11 cellular contexts compared by ENCODE assay signal in the genomic region with DNA sequence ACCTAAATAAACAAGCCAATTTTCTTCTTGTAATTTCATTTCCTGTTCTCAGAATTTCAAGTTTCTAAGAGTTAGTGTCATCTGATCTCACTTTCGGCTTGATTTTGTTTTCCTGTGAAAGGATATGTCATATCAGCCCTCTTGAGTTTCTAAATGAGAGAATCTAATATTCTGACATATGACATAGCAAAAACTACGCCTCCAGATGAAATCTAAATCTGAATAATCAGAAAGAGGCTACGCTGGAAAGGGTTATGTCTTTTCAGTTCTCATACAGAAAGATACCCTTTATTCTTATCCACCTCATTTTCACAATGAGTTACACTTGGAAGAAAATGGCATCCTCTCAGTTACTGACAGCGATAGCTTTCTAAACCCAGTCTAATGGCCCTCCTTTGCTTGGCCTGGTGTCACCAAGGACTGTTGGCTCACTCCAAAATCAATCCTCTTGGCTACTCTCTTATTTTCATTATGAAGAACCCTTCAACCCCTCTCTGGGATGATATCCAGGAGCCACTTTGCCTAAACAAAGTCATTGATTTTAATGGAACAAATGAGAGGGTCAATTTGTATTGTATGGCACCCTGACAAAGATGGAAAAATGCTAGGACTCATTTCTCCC.
DNase-seq lines count a peak whose midpoint lies in the region; ATAC-seq and TF ChIP-seq lines count a peak whose summit lies in the region.
"Had no signal": no experiment of that assay in that cellular context is flagged by ENCODE, and none has a peak within 500 bp of the region (broad histone marks: within the 10 kb centered on the region; RNA-seq: fewer than 3 reads in every experiment).

No MANE protein-coding gene starts in this region.

- H2AFZ ChIP-seq in GM23338, result no peak overlapping the region

- H3K79me2 ChIP-seq in GM23338 (replicated peaks; ENCODE audit: insufficient read depth), result no peaks in the 10 kb centered on the region

- no peak for TF ChIP-seq CTCF in MCF 10A (IDR thresholded peaks at IDR 0.05; ENCODE audit: unreplicated experiment)
- TF ChIP-seq CTCF in left ventricle myocardium inferior (IDR thresholded peaks at IDR 0.05; ENCODE audit: borderline replicate concordance), result no peak
- no peak for TF ChIP-seq CTCF in tibial nerve (IDR thresholded peaks at IDR 0.05)
- TF ChIP-seq CTCF in GM23338 (conservative IDR thresholded peaks at IDR 0.05; ENCODE audit: low read depth in 2 of 2), result no peak

- H3K4me1 ChIP-seq in CD4-positive, CD25-positive, alpha-beta regulatory T cell (ENCODE audit: control insufficient read depth, insufficient read depth, low read length, poor library complexity, severe bottlenecking), result peaks cover 20% of the 10 kb centered on the region
- H3K4me1 ChIP-seq in left ventricle myocardium inferior, result no peaks in the 10 kb centered on the region
- H3K4me1 ChIP-seq in tibial nerve, result no peaks in the 10 kb centered on the region
- H3K4me1 ChIP-seq in GM23338 (ENCODE audit: insufficient read depth), result no peaks in the 10 kb centered on the region

- H3K27ac ChIP-seq in CD4-positive, CD25-positive, alpha-beta regulatory T cell (ENCODE audit: insufficient read depth, low read length, poor library complexity, severe bottlenecking), result peak overlapping the region; percentile 63
- H3K27ac ChIP-seq in left ventricle myocardium inferior (replicated peaks), result no peak overlapping the region
- no peak overlapping the region for H3K27ac ChIP-seq in tibial nerve
- H3K27ac ChIP-seq in GM23338 (ENCODE audit: low read depth), result no peak overlapping the region
- H3K27ac ChIP-seq: C4-2B had no signal

- 71 to 73% methylated on average over 4 of the region's 4 CpGs for WGBS in tibial nerve, 2 donors

- intact Hi-C loops in MCF 10A (cut with micrococcal nuclease), result no loop called here
- intact Hi-C loops in left ventricle myocardium inferior (cut with micrococcal nuclease), result no loop called here

- no peaks in the 10 kb centered on the region for H3K36me3 ChIP-seq in CD4-positive, CD25-positive, alpha-beta regulatory T cell (ENCODE audit: control insufficient read depth, insufficient read depth, low read length)
- no peaks in the 10 kb centered on the region for H3K36me3 ChIP-seq in left ventricle myocardium inferior
- no peaks in the 10 kb centered on the region for H3K36me3 ChIP-seq in tibial nerve
- H3K36me3 ChIP-seq in GM23338 (ENCODE audit: insufficient read depth), result no peaks in the 10 kb centered on the region

- H3K4me2 ChIP-seq in GM23338, result no peak overlapping the region

- DNase-seq in CD4-positive, CD25-positive, alpha-beta regulatory T cell, result peak in 2 of 3 donors; percentile 3 to 80
- DNase-seq in NCI-H345 (lab: John Stamatoyannopoulos, UW), result peak; percentile 57
- no peak for DNase-seq in MCF 10A (ENCODE audit: unreplicated experiment)
- DNase-seq in left ventricle myocardium inferior, result no peak
- DNase-seq in tibial nerve (ENCODE audit: low spot score in 2 of 2), result no peak
- no peak for DNase-seq in GM23338 (ENCODE audit: low spot score)
- DNase-seq: NCI-H82 had no signal

- H3K27ac Mint-ChIP-seq in CD4-positive, CD25-positive, alpha-beta regulatory T cell, result peak overlapping the region; percentile 53 to 100 (median 63)
- no peak overlapping the region for H3K27ac Mint-ChIP-seq in MCF 10A (ENCODE audit: low read depth, unreplicated experiment)
- no peak overlapping the region for H3K27ac Mint-ChIP-seq in GM23338

- POLR2A ChIA-PET in MCF 10A (lab: Yijun Ruan, JAX), result no interaction called here

- no peaks in the 10 kb centered on the region for H3K27me3 ChIP-seq in CD4-positive, CD25-positive, alpha-beta regulatory T cell (ENCODE audit: control insufficient read depth, insufficient read depth, low read length)
- no peaks in the 10 kb centered on the region for H3K27me3 ChIP-seq in left ventricle myocardium inferior (ENCODE audit: low read depth)
- H3K27me3 ChIP-seq in tibial nerve, result peaks cover 0 to 8% of the 10 kb centered on the region in 2 donors
- H3K27me3 ChIP-seq in GM23338 (ENCODE audit: insufficient read depth), result no peaks in the 10 kb centered on the region

- H3K27me3 Mint-ChIP-seq in CD4-positive, CD25-positive, alpha-beta regulatory T cell, result no peaks in the 10 kb centered on the region
- peaks cover 53% of the 10 kb centered on the region for H3K27me3 Mint-ChIP-seq in MCF 10A (ENCODE audit: insufficient read depth, unreplicated experiment)
- H3K27me3 Mint-ChIP-seq in GM23338 (ENCODE audit: insufficient read depth, low read depth, poor library complexity), result no peaks in the 10 kb centered on the region

- TF ChIP-seq EP300 in tibial nerve (IDR thresholded peaks at IDR 0.05), result no peak

- H3K4me3 Mint-ChIP-seq in CD4-positive, CD25-positive, alpha-beta regulatory T cell, result peak overlapping the region; percentile 27 to 56 (median 40)
- no peak overlapping the region for H3K4me3 Mint-ChIP-seq in MCF 10A (ENCODE audit: unreplicated experiment)
- H3K4me3 Mint-ChIP-seq in GM23338, result no peak overlapping the region

- peak overlapping the region; percentile 45 for H3K4me3 ChIP-seq in CD4-positive, CD25-positive, alpha-beta regulatory T cell (ENCODE audit: low read depth, low read length)
- no peak overlapping the region for H3K4me3 ChIP-seq in left ventricle myocardium inferior
- H3K4me3 ChIP-seq in tibial nerve, result no peak overlapping the region
- H3K4me3 ChIP-seq in GM23338, result no peak overlapping the region
- H3K4me3 ChIP-seq: lung had no signal

- CTCF ChIA-PET in MCF 10A (lab: Yijun Ruan, JAX), result no interaction called here

- no peaks in the 10 kb centered on the region for H3K9me2 ChIP-seq in GM23338 (ENCODE audit: insufficient read depth)

- H3K9me3 Mint-ChIP-seq in CD4-positive, CD25-positive, alpha-beta regulatory T cell, result peaks cover 0 to 3% (median 0%) of the 10 kb centered on the region in 7 donors
- H3K9me3 Mint-ChIP-seq in MCF 10A (ENCODE audit: unreplicated experiment) (no peaks in the 10 kb centered on the region), GM23338 (no peaks in the 10 kb centered on the region)

- no peaks in the 10 kb centered on the region for H3K36me3 Mint-ChIP-seq in CD4-positive, CD25-positive, alpha-beta regulatory T cell
- H3K36me3 Mint-ChIP-seq in MCF 10A (ENCODE audit: insufficient read depth, unreplicated experiment) (no peaks in the 10 kb centered on the region), GM23338 (ENCODE audit: low read depth) (no peaks in the 10 kb centered on the region)

- TF ChIP-seq POLR2A in tibial nerve (IDR thresholded peaks at IDR 0.05), result no peak

- ATAC-seq in CD4-positive, CD25-positive, alpha-beta regulatory T cell (ENCODE audit: low read depth in 2 of 2), result peak; percentile 79 to 88
- ATAC-seq in GM19025 (IDR thresholded peaks at IDR 0.05; ENCODE audit: low read depth, unreplicated experiment) (peak; percentile 78), HG02885 (IDR thresholded peaks at IDR 0.05; ENCODE audit: poor library complexity, unreplicated experiment) (peak; percentile 85), GM23338 (no peak)

- H4K20me1 ChIP-seq in GM23338 (replicated peaks; ENCODE audit: insufficient read depth), result no peaks in the 10 kb centered on the region

- BruUV-seq in MCF 10A (replicated peaks; lab: Mats Ljungman, UMichigan), result no TSS peak

- H3F3A ChIP-seq in GM23338 (replicated peaks; ENCODE audit: low read depth), result no peaks in the 10 kb centered on the region

- H3K4me1 Mint-ChIP-seq in CD4-positive, CD25-positive, alpha-beta regulatory T cell, result peaks cover 15 to 54% (median 32%) of the 10 kb centered on the region in 4 donors
- no peaks in the 10 kb centered on the region for H3K4me1 Mint-ChIP-seq in MCF 10A (ENCODE audit: insufficient read depth, unreplicated experiment)
- no peaks in the 10 kb centered on the region for H3K4me1 Mint-ChIP-seq in GM23338

- H3K9me3 ChIP-seq in CD4-positive, CD25-positive, alpha-beta regulatory T cell (ENCODE audit: control insufficient read depth in 2 of 2, low read length in 2 of 2), result no peaks in the 10 kb centered on the region
- no peaks in the 10 kb centered on the region for H3K9me3 ChIP-seq in left ventricle myocardium inferior (replicated peaks)
- H3K9me3 ChIP-seq in tibial nerve, result no peaks in the 10 kb centered on the region

TF ChIP-seq in GM23338, 12 proteins besides CTCF, POLR2A, EP300 and RAD21 (continues in another document):
- no peak for TF ChIP-seq NANOG (IDR thresholded peaks at IDR 0.05; ENCODE audit: borderline replicate concordance)
- TF ChIP-seq REST (IDR thresholded peaks at IDR 0.05; ENCODE audit: unreplicated experiment), result no peak
- no peak for TF ChIP-seq JUNB (IDR thresholded peaks at IDR 0.05; ENCODE audit: unreplicated experiment)
- TF ChIP-seq STAT1 (IDR thresholded peaks at IDR 0.05; ENCODE audit: unreplicated experiment), result no peak
- no peak for TF ChIP-seq ZNF331 (CRISPR knock-in tag; IDR thresholded peaks at IDR 0.05; ENCODE audit: low read depth)
- no peak for TF ChIP-seq POLR2AphosphoS5 (IDR thresholded peaks at IDR 0.05; ENCODE audit: low read depth)
- no peak for TF ChIP-seq ZNF114 (CRISPR knock-in tag; IDR thresholded peaks at IDR 0.05)

Comparison
In these comparisons a context has a peak if more than half of its experiments do, and no peak if none do; other contexts are left out.
1. DNase-seq: peak in CD4-positive, CD25-positive, alpha-beta regulatory T cell (2 of 3) and NCI-H345 (single experiment); none in MCF 10A (single experiment), left ventricle myocardium inferior (single experiment), tibial nerve (0 of 2) and GM23338 (single experiment).
2. H3K27ac Mint-ChIP-seq: peak in CD4-positive, CD25-positive, alpha-beta regulatory T cell (3 of 3); none in MCF 10A (single experiment) and GM23338 (single experiment).
3. H3K4me3 Mint-ChIP-seq: peak in CD4-positive, CD25-positive, alpha-beta regulatory T cell (4 of 4); none in MCF 10A (single experiment) and GM23338 (single experiment).